Comparison of ENCODE assay signal across 1 cellular context in the genomic region with DNA sequence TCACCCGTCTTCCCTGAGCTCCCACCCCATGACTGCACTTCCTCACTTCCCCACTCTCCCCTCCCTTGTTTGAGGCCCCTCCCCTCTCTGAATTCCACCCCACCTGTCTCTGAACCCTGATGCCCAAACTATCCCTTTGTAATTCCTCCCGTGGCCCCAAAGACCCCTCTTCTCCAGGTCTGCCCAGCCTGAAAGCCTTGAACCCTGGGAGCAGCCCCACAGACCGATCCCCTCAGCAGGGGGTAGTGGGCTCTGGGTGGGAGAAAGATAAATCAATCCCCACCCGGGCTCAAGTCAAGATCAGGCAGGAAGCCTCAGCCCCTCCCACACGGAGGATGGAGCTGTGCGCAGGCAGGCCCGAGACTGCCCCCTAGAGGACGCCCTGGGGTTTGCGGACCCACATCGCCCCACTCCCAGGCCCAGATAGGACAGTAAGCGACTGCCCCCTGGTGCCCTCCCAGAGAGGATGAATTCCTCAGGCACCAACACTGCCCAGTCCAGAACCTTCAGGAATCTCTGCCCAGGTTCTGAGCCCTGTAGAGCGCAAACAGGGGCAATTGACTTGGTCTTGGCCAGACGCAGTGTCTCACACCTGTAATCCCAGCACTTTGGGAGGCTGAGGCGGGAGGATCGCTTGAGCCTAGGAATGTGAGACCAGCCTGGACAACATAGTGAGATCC.
TF ChIP-seq lines count a peak whose summit lies in the region.

No MANE protein-coding gene starts in this region.

TF ChIP-seq in K562, 482 proteins besides CTCF, POLR2A, EP300 and RAD21 (continued from another document and continues in another):
- TF ChIP-seq, protein P1, sequence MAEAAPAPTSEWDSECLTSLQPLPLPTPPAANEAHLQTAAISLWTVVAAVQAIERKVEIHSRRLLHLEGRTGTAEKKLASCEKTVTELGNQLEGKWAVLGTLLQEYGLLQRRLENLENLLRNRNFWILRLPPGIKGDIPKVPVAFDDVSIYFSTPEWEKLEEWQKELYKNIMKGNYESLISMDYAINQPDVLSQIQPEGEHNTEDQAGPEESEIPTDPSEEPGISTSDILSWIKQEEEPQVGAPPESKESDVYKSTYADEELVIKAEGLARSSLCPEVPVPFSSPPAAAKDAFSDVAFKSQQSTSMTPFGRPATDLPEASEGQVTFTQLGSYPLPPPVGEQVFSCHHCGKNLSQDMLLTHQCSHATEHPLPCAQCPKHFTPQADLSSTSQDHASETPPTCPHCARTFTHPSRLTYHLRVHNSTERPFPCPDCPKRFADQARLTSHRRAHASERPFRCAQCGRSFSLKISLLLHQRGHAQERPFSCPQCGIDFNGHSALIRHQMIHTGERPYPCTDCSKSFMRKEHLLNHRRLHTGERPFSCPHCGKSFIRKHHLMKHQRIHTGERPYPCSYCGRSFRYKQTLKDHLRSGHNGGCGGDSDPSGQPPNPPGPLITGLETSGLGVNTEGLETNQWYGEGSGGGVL (CRISPR knock-in tag; IDR thresholded peaks at IDR 0.05), result no peak
- TF ChIP-seq CTBP1 (IDR thresholded peaks at IDR 0.05; ENCODE audit: borderline replicate concordance) (peak; percentile 97), EHMT2 (IDR thresholded peaks at IDR 0.05) (no peak), BCL6 (CRISPR knock-in tag; IDR thresholded peaks at IDR 0.05) (no peak), HDAC6 (IDR thresholded peaks at IDR 0.05; ENCODE audit: low read depth, low read length) (no peak), PHF20 (IDR thresholded peaks at IDR 0.05; ENCODE audit: partially characterized antibody) (no peak), WHSC1 (IDR thresholded peaks at IDR 0.05; ENCODE audit: low read length) (no peak), FOS (IDR thresholded peaks at IDR 0.05; ENCODE audit: extremely low read depth, insufficient read length) (no peak), ZNF232 (CRISPR knock-in tag; IDR thresholded peaks at IDR 0.05) (no peak), EZH2 (IDR thresholded peaks at IDR 0.05; ENCODE audit: borderline replicate concordance, low read depth, low read length) (no peak), MEF2A (IDR thresholded peaks at IDR 0.05; ENCODE audit: control insufficient read depth, low read depth, low read length) (peak; percentile 56; the same call in 1 of the 2 replicates), CAMTA2 (CRISPR knock-in tag; conservative IDR thresholded peaks at IDR 0.05) (no peak), FOXK2 (conservative IDR thresholded peaks at IDR 0.05 in 1 of 2, IDR thresholded peaks at IDR 0.05 in 1 of 2; ENCODE audit: low read depth in 2 of 2) (no peak), CEBPG (CRISPR knock-in tag; IDR thresholded peaks at IDR 0.05) (no peak), CEBPG (tag; conservative IDR thresholded peaks at IDR 0.05 in 1 of 2, IDR thresholded peaks at IDR 0.05 in 1 of 2) (no peak), MYC (IDR thresholded peaks at IDR 0.05; ENCODE audit: low read depth, low read length) (peak; percentile 76), MYC (CRISPR knock-in tag; IDR thresholded peaks at IDR 0.05; ENCODE audit: borderline replicate concordance, low read depth) (no peak), ESRRB (CRISPR knock-in tag; IDR thresholded peaks at IDR 0.05; ENCODE audit: borderline replicate concordance) (no peak), RBM34 (IDR thresholded peaks at IDR 0.05; ENCODE audit: borderline replicate concordance, insufficient read depth, low read length) (no peak), GATAD2B (IDR thresholded peaks at IDR 0.05; ENCODE audit: borderline replicate concordance) (no peak), HIVEP1 (CRISPR knock-in tag; IDR thresholded peaks at IDR 0.05) (0 out of 2 replicates have a peak, but pooled peaks have one; percentile 20), ZNF75A (CRISPR knock-in tag; IDR thresholded peaks at IDR 0.05) (no peak), L3MBTL2 (IDR thresholded peaks at IDR 0.05) (peak; percentile 50; the same call in 1 of the 2 replicates), TCF3 (CRISPR knock-in tag; IDR thresholded peaks at IDR 0.05) (peak; percentile 45), HNRNPL (IDR thresholded peaks at IDR 0.05; ENCODE audit: low read depth, low read length) (no peak), FIP1L1 (IDR thresholded peaks at IDR 0.05; ENCODE audit: low read depth, low read length, poor library complexity, severe bottlenecking) (no peak), DIDO1 (tag; IDR thresholded peaks at IDR 0.05; ENCODE audit: low read depth) (no peak), ZNF436 (CRISPR knock-in tag; IDR thresholded peaks at IDR 0.05) (no peak)
- TF ChIP-seq, protein P2, sequence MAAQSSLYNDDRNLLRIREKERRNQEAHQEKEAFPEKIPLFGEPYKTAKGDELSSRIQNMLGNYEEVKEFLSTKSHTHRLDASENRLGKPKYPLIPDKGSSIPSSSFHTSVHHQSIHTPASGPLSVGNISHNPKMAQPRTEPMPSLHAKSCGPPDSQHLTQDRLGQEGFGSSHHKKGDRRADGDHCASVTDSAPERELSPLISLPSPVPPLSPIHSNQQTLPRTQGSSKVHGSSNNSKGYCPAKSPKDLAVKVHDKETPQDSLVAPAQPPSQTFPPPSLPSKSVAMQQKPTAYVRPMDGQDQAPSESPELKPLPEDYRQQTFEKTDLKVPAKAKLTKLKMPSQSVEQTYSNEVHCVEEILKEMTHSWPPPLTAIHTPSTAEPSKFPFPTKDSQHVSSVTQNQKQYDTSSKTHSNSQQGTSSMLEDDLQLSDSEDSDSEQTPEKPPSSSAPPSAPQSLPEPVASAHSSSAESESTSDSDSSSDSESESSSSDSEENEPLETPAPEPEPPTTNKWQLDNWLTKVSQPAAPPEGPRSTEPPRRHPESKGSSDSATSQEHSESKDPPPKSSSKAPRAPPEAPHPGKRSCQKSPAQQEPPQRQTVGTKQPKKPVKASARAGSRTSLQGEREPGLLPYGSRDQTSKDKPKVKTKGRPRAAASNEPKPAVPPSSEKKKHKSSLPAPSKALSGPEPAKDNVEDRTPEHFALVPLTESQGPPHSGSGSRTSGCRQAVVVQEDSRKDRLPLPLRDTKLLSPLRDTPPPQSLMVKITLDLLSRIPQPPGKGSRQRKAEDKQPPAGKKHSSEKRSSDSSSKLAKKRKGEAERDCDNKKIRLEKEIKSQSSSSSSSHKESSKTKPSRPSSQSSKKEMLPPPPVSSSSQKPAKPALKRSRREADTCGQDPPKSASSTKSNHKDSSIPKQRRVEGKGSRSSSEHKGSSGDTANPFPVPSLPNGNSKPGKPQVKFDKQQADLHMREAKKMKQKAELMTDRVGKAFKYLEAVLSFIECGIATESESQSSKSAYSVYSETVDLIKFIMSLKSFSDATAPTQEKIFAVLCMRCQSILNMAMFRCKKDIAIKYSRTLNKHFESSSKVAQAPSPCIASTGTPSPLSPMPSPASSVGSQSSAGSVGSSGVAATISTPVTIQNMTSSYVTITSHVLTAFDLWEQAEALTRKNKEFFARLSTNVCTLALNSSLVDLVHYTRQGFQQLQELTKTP (IDR thresholded peaks at IDR 0.05; ENCODE audit: low read depth in 1 of 2, partially characterized antibody in 2 of 2), result no peak
- TF ChIP-seq, protein P3, sequence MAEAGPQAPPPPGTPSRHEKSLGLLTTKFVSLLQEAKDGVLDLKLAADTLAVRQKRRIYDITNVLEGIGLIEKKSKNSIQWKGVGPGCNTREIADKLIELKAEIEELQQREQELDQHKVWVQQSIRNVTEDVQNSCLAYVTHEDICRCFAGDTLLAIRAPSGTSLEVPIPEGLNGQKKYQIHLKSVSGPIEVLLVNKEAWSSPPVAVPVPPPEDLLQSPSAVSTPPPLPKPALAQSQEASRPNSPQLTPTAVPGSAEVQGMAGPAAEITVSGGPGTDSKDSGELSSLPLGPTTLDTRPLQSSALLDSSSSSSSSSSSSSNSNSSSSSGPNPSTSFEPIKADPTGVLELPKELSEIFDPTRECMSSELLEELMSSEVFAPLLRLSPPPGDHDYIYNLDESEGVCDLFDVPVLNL (CRISPR knock-in tag; IDR thresholded peaks at IDR 0.05; ENCODE audit: low read depth), result no peak
- TF ChIP-seq, protein P4, sequence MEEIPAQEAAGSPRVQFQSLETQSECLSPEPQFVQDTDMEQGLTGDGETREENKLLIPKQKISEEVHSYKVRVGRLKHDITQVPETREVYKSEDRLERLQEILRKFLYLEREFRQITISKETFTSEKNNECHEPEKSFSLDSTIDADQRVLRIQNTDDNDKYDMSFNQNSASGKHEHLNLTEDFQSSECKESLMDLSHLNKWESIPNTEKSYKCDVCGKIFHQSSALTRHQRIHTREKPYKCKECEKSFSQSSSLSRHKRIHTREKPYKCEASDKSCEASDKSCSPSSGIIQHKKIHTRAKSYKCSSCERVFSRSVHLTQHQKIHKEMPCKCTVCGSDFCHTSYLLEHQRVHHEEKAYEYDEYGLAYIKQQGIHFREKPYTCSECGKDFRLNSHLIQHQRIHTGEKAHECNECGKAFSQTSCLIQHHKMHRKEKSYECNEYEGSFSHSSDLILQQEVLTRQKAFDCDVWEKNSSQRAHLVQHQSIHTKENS (CRISPR knock-in tag; IDR thresholded peaks at IDR 0.05), result no peak
- TF ChIP-seq, protein P5, sequence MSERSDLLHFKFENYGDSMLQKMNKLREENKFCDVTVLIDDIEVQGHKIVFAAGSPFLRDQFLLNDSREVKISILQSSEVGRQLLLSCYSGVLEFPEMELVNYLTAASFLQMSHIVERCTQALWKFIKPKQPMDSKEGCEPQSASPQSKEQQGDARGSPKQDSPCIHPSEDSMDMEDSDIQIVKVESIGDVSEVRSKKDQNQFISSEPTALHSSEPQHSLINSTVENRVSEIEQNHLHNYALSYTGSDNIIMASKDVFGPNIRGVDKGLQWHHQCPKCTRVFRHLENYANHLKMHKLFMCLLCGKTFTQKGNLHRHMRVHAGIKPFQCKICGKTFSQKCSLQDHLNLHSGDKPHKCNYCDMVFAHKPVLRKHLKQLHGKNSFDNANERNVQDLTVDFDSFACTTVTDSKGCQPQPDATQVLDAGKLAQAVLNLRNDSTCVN (CRISPR knock-in tag; IDR thresholded peaks at IDR 0.05), result no peak
- TF ChIP-seq, protein P6, sequence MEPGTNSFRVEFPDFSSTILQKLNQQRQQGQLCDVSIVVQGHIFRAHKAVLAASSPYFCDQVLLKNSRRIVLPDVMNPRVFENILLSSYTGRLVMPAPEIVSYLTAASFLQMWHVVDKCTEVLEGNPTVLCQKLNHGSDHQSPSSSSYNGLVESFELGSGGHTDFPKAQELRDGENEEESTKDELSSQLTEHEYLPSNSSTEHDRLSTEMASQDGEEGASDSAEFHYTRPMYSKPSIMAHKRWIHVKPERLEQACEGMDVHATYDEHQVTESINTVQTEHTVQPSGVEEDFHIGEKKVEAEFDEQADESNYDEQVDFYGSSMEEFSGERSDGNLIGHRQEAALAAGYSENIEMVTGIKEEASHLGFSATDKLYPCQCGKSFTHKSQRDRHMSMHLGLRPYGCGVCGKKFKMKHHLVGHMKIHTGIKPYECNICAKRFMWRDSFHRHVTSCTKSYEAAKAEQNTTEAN (CRISPR knock-in tag; IDR thresholded peaks at IDR 0.05), result peak; percentile 41; the same call in 1 of the 2 replicates
- TF ChIP-seq, protein P7, sequence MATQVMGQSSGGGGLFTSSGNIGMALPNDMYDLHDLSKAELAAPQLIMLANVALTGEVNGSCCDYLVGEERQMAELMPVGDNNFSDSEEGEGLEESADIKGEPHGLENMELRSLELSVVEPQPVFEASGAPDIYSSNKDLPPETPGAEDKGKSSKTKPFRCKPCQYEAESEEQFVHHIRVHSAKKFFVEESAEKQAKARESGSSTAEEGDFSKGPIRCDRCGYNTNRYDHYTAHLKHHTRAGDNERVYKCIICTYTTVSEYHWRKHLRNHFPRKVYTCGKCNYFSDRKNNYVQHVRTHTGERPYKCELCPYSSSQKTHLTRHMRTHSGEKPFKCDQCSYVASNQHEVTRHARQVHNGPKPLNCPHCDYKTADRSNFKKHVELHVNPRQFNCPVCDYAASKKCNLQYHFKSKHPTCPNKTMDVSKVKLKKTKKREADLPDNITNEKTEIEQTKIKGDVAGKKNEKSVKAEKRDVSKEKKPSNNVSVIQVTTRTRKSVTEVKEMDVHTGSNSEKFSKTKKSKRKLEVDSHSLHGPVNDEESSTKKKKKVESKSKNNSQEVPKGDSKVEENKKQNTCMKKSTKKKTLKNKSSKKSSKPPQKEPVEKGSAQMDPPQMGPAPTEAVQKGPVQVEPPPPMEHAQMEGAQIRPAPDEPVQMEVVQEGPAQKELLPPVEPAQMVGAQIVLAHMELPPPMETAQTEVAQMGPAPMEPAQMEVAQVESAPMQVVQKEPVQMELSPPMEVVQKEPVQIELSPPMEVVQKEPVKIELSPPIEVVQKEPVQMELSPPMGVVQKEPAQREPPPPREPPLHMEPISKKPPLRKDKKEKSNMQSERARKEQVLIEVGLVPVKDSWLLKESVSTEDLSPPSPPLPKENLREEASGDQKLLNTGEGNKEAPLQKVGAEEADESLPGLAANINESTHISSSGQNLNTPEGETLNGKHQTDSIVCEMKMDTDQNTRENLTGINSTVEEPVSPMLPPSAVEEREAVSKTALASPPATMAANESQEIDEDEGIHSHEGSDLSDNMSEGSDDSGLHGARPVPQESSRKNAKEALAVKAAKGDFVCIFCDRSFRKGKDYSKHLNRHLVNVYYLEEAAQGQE (CRISPR knock-in tag; IDR thresholded peaks at IDR 0.05; ENCODE audit: low read depth), result no peak
- TF ChIP-seq, protein P8, sequence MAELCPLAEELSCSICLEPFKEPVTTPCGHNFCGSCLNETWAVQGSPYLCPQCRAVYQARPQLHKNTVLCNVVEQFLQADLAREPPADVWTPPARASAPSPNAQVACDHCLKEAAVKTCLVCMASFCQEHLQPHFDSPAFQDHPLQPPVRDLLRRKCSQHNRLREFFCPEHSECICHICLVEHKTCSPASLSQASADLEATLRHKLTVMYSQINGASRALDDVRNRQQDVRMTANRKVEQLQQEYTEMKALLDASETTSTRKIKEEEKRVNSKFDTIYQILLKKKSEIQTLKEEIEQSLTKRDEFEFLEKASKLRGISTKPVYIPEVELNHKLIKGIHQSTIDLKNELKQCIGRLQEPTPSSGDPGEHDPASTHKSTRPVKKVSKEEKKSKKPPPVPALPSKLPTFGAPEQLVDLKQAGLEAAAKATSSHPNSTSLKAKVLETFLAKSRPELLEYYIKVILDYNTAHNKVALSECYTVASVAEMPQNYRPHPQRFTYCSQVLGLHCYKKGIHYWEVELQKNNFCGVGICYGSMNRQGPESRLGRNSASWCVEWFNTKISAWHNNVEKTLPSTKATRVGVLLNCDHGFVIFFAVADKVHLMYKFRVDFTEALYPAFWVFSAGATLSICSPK (IDR thresholded peaks at IDR 0.05; ENCODE audit: borderline replicate concordance), result no peak
- TF ChIP-seq, protein P9, sequence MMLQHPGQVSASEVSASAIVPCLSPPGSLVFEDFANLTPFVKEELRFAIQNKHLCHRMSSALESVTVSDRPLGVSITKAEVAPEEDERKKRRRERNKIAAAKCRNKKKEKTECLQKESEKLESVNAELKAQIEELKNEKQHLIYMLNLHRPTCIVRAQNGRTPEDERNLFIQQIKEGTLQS (IDR thresholded peaks at IDR 0.05), result no peak
- TF ChIP-seq, protein P9 (CRISPR knock-in tag; conservative IDR thresholded peaks at IDR 0.05), result peak; percentile 81; the same call in 1 of the 2 replicates
- TF ChIP-seq, protein P10, sequence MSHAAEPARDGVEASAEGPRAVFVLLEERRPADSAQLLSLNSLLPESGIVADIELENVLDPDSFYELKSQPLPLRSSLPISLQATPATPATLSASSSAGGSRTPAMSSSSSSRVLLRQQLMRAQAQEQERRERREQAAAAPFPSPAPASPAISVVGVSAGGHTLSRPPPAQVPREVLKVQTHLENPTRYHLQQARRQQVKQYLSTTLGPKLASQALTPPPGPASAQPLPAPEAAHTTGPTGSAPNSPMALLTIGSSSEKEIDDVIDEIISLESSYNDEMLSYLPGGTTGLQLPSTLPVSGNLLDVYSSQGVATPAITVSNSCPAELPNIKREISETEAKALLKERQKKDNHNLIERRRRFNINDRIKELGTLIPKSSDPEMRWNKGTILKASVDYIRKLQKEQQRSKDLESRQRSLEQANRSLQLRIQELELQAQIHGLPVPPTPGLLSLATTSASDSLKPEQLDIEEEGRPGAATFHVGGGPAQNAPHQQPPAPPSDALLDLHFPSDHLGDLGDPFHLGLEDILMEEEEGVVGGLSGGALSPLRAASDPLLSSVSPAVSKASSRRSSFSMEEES (CRISPR knock-in tag; IDR thresholded peaks at IDR 0.05), result no peak
